22 cellular contexts compared by ENCODE assay signal in genomic region chr6:153537422-153537821, GRCh38.
DNase-seq lines count a peak whose midpoint lies in the region; ATAC-seq, FAIRE-seq and TF ChIP-seq lines count a peak whose summit lies in the region.
"Had no signal": no experiment of that assay in that cellular context is flagged by ENCODE, and none has a peak within 500 bp of the region (broad histone marks: within the 10 kb centered on the region; RNA-seq: fewer than 3 reads in every experiment).

No MANE protein-coding gene starts in this region.

- ATAC-seq in T-cell (replicated peaks in 1 of 4) (no peak), GM18867 (IDR thresholded peaks at IDR 0.05; ENCODE audit: unreplicated experiment) (no peak), HG02588 (IDR thresholded peaks at IDR 0.05; ENCODE audit: unreplicated experiment) (no peak)
- ATAC-seq: HCT116, HepG2, Right ventricle myocardium inferior had no signal

- no peak for TF ChIP-seq CTCF in AG10803 (conservative IDR thresholded peaks at IDR 0.05; ENCODE audit: low read length)
- no peak for TF ChIP-seq CTCF in bronchial epithelial cell (IDR thresholded peaks at IDR 0.05; ENCODE audit: insufficient read depth, low read length, severe bottlenecking)

- CTCF ChIA-PET in T-cell (lab: Charles Lee) = no interaction called here

- H3K27ac Mint-ChIP-seq in T-cell = no peak overlapping the region

- H3K4me1 Mint-ChIP-seq in T-cell = no peaks in the 10 kb centered on the region

- DNase-seq in AG10803 (ENCODE audit: low read depth) = peak; percentile 18
- peak; percentile 74 for DNase-seq in HS-5 (ENCODE audit: low read depth)
- DNase-seq in bronchial epithelial cell (ENCODE audit: low read depth) = peak; percentile 4
- DNase-seq in kidney tubule cell (ENCODE audit: low spot score) = peak; percentile 49
- DNase-seq in GOT3 (lab: John Stamatoyannopoulos, UW) = no peak
- no peak for DNase-seq in T-cell
- DNase-seq: C1 segment of cervical spinal cord; DMS79; KBM-7; NCI-H1105 treated with DMSO at 0.1 percent for 48 hours; NCI-H1694; NCI-H510A; NCI-H748 treated with DMSO at 0.1 percent for 48 hours; NK-92 treated with Interleukin-12 subunit alpha and Interleukin-12 subunit beta, amount 100 ng/mL, for 24 hours; Peyer's patch had no signal

- POLR2A ChIA-PET in T-cell (lab: Charles Lee) = no interaction called here

- no peaks in the 10 kb centered on the region for H3K27me3 Mint-ChIP-seq in T-cell

- peak; percentile 58 for FAIRE-seq in bronchial epithelial cell (lab: Jason Lieb, UNC)
- FAIRE-seq: A204.1, D721Med, HepG2 had no signal

- no peak overlapping the region for H3K4me3 Mint-ChIP-seq in T-cell

- no peaks in the 10 kb centered on the region for H3K27me3 ChIP-seq in bronchial epithelial cell (ENCODE audit: control insufficient read depth, insufficient read depth, low read length)
- H3K27me3 ChIP-seq: Peyer's patch had no signal

- no peak overlapping the region for H3K4me3 ChIP-seq in AG10803 (ENCODE audit: low read length)
- no peak overlapping the region for H3K4me3 ChIP-seq in bronchial epithelial cell (ENCODE audit: low read depth, low read length)
- H3K4me3 ChIP-seq: Peyer's patch had no signal

- peaks cover 0 to 5% (median 1%) of the 10 kb centered on the region in 3 donors for H3K9me3 Mint-ChIP-seq in T-cell

- no peaks in the 10 kb centered on the region for H3K36me3 ChIP-seq in bronchial epithelial cell (ENCODE audit: control insufficient read depth, insufficient read depth, low read length)
- H3K36me3 ChIP-seq: Peyer's patch had no signal

- H3K36me3 Mint-ChIP-seq in T-cell = no peaks in the 10 kb centered on the region

Comparison
In these comparisons a context has a peak if more than half of its experiments do, and no peak if none do; other contexts are left out.
1. DNase-seq: peak in AG10803 (single experiment), HS-5 (single experiment), bronchial epithelial cell (single experiment) and kidney tubule cell (single experiment); none in GOT3 (single experiment) and T-cell (0 of 34).